Comparison of ENCODE assay signal across 1 cellular context in genomic region chr17:29140051-29140582, GRCh38.
A peak's percentile ranks its signal among the peaks of the same experiment; 100 is the strongest.
TF ChIP-seq lines count a peak whose summit lies in the region.

No MANE protein-coding gene starts in this region.

TF ChIP-seq in HEK293, 187 proteins besides CTCF, POLR2A, EP300 and RAD21 (continued from another document):
- TF ChIP-seq PATZ1 (tag by site-specific recombination; IDR thresholded peaks at IDR 0.05): peak; percentile 47; the same call in 1 of the 2 replicates
